ENCODE assay signal across 25 cellular contexts in genomic region chr3:17336291-17336690, GRCh38.
A peak's percentile ranks its signal among the peaks of the same experiment; 100 is the strongest.
DNase-seq lines count a peak whose midpoint lies in the region; ATAC-seq, FAIRE-seq and TF ChIP-seq lines count a peak whose summit lies in the region.
"Had no signal": no experiment of that assay in that cellular context is flagged by ENCODE, and none has a peak within 500 bp of the region (broad histone marks: within the 10 kb centered on the region; RNA-seq: fewer than 3 reads in every experiment).

No MANE protein-coding gene starts in this region.

- H4K20me1 ChIP-seq in fibroblast of lung (ENCODE audit: control insufficient read depth, extremely low read depth, insufficient read depth, low read length): no peaks in the 10 kb centered on the region

- peaks cover 4% of the 10 kb centered on the region for H3K4me1 Mint-ChIP-seq in T-helper 17 cell
- H3K4me1 Mint-ChIP-seq in activated T-helper 17 cell treated with anti-CD3 and anti-CD28 coated beads, Interleukin-2, amount 50 U/mL, for 72 hours: no peaks in the 10 kb centered on the region

- FAIRE-seq in D721Med (lab: Jason Lieb, UNC): no peak
- FAIRE-seq: H1, keratinocyte had no signal

- ATAC-seq in T-helper 17 cell (peak; percentile 78), GM18909 (IDR thresholded peaks at IDR 0.05; ENCODE audit: poor library complexity, unreplicated experiment) (no peak)
- ATAC-seq in activated T-helper 17 cell treated with anti-CD3 and anti-CD28 coated beads, Interleukin-2, amount 50 U/mL, for 72 hours (replicated peaks): no peak

- H3K27ac Mint-ChIP-seq in T-helper 17 cell: peak overlapping the region; percentile 87
- H3K27ac Mint-ChIP-seq in activated T-helper 17 cell treated with anti-CD3 and anti-CD28 coated beads, Interleukin-2, amount 50 U/mL, for 72 hours: no peak overlapping the region
- H3K27ac Mint-ChIP-seq: activated CD4-positive, alpha-beta memory T cell treated with anti-CD3 and anti-CD28 coated beads for 36 hours; brain; stimulated activated naive CD8-positive, alpha-beta T cell treated with anti-CD3 and anti-CD28 coated beads, Interleukin-15, Interleukin-2, amounts not matched to agents 100 ng/mL and 50 ng/mL, for 24 hours had no signal

- no peak overlapping the region for H3K4me3 ChIP-seq in fibroblast of lung (replicated peaks in 1 of 4; ENCODE audit: control extremely low read depth in 1 of 4, insufficient read depth in 1 of 4, low read depth in 3 of 4, low read length in 4 of 4)
- H3K4me3 ChIP-seq in skeletal muscle cell (ENCODE audit: low read depth, low read length): no peak overlapping the region

- no peaks in the 10 kb centered on the region for H3K4me1 ChIP-seq in fibroblast of lung (ENCODE audit: control insufficient read depth, extremely low read depth, insufficient read depth, low read length)

- H3K27me3 ChIP-seq in fibroblast of lung (ENCODE audit: control insufficient read depth, insufficient read depth, low read length): no peaks in the 10 kb centered on the region

- no peaks in the 10 kb centered on the region for H3K9me3 Mint-ChIP-seq in activated T-helper 17 cell treated with anti-CD3 and anti-CD28 coated beads, Interleukin-2, amount 50 U/mL, for 72 hours
- H3K9me3 Mint-ChIP-seq: activated CD4-positive, alpha-beta memory T cell treated with anti-CD3 and anti-CD28 coated beads for 36 hours; brain; stimulated activated naive CD8-positive, alpha-beta T cell treated with anti-CD3 and anti-CD28 coated beads, Interleukin-15, Interleukin-2, amounts not matched to agents 100 ng/mL and 50 ng/mL, for 24 hours had no signal

- H3K4me3 Mint-ChIP-seq in T-helper 17 cell: peak overlapping the region; percentile 5
- no peak overlapping the region for H3K4me3 Mint-ChIP-seq in activated T-helper 17 cell treated with anti-CD3 and anti-CD28 coated beads, Interleukin-2, amount 50 U/mL, for 72 hours
- H3K4me3 Mint-ChIP-seq: activated CD4-positive, alpha-beta memory T cell treated with anti-CD3 and anti-CD28 coated beads for 36 hours; brain; stimulated activated naive CD8-positive, alpha-beta T cell treated with anti-CD3 and anti-CD28 coated beads, Interleukin-15, Interleukin-2, amounts not matched to agents 100 ng/mL and 50 ng/mL, for 24 hours had no signal

- no peak overlapping the region for H3K4me2 ChIP-seq in fibroblast of lung (ENCODE audit: extremely low read depth, insufficient read depth, low read length)

- peak overlapping the region; percentile 12 for H2AFZ ChIP-seq in fibroblast of lung (ENCODE audit: low read length)

- no peak overlapping the region for H3K27ac ChIP-seq in fibroblast of lung (ENCODE audit: insufficient read depth, low read length)
- H3K27ac ChIP-seq: 22Rv1 had no signal

- peaks cover 2% of the 10 kb centered on the region for H3K9me3 ChIP-seq in T-helper 17 cell (ENCODE audit: control insufficient read depth, low read length, poor library complexity, severe bottlenecking)
- H3K9me3 ChIP-seq in fibroblast of lung (ENCODE audit: control insufficient read depth, insufficient read depth, low read depth, low read length): no peaks in the 10 kb centered on the region

- H3K36me3 ChIP-seq in fibroblast of lung (ENCODE audit: control insufficient read depth, insufficient read depth, low read length): no peaks in the 10 kb centered on the region

- no peaks in the 10 kb centered on the region for H3K27me3 Mint-ChIP-seq in T-helper 17 cell
- no peaks in the 10 kb centered on the region for H3K27me3 Mint-ChIP-seq in activated T-helper 17 cell treated with anti-CD3 and anti-CD28 coated beads, Interleukin-2, amount 50 U/mL, for 72 hours
- H3K27me3 Mint-ChIP-seq: activated CD4-positive, alpha-beta memory T cell treated with anti-CD3 and anti-CD28 coated beads for 36 hours; brain; stimulated activated naive CD8-positive, alpha-beta T cell treated with anti-CD3 and anti-CD28 coated beads, Interleukin-15, Interleukin-2, amounts not matched to agents 100 ng/mL and 50 ng/mL, for 24 hours had no signal

- H3K9ac ChIP-seq in fibroblast of lung (ENCODE audit: insufficient read depth, low read length): no peak overlapping the region

- peak; percentile 48 for DNase-seq in NCI-H1105 treated with DMSO at 0.1 percent for 48 hours (lab: John Stamatoyannopoulos, UW)
- no peak for DNase-seq in NCI-H1105 (lab: John Stamatoyannopoulos, UW)
- DNase-seq in T-helper 17 cell: no peak
- peak in 1 of 2 donors; percentile 28 for DNase-seq in fibroblast of lung (ENCODE audit: low read depth in 2 of 2)
- DNase-seq in skeletal muscle cell (ENCODE audit: low read depth): peak; percentile 19
- DNase-seq in D721Med (ENCODE audit: insufficient read length, low spot score): no peak
- DNase-seq: activated CD4-positive, alpha-beta memory T cell treated with anti-CD3 and anti-CD28 coated beads for 36 hours; activated CD4-positive, CD25-positive, alpha-beta regulatory T cell; activated effector memory CD4-positive, alpha-beta T cell treated with Interleukin-2 at 50 U/mL for 16 hours; cortex of kidney; foreskin melanocyte; hypothalamus; NCI-H2107; NCI-H510A; nucleus accumbens; retina; T-helper 9 cell; trophoblast cell had no signal

- no peaks in the 10 kb centered on the region for H3K79me2 ChIP-seq in fibroblast of lung (ENCODE audit: control insufficient read depth, insufficient read depth, low read length)

- no peaks in the 10 kb centered on the region for H3K36me3 Mint-ChIP-seq in T-helper 17 cell (ENCODE audit: low read depth)
- H3K36me3 Mint-ChIP-seq in activated T-helper 17 cell treated with anti-CD3 and anti-CD28 coated beads, Interleukin-2, amount 50 U/mL, for 72 hours (ENCODE audit: low read depth): no peaks in the 10 kb centered on the region

- TF ChIP-seq CTCF in fibroblast of lung (conservative IDR thresholded peaks at IDR 0.05 in 1 of 2, IDR thresholded peaks at IDR 0.05 in 1 of 2; ENCODE audit: low read depth in 1 of 2, low read length in 2 of 2) (no peak), D721Med (IDR thresholded peaks at IDR 0.05; ENCODE audit: insufficient read depth, missing control alignments) (no peak)

Comparison
In these comparisons a context has a peak if more than half of its experiments do, and no peak if none do; other contexts are left out.
1. DNase-seq: peak in NCI-H1105 treated with DMSO at 0.1 percent for 48 hours (single experiment) and skeletal muscle cell (single experiment); none in NCI-H1105 (single experiment), T-helper 17 cell (0 of 3) and D721Med (single experiment).